ENCODE assay signal across 1 cellular context in genomic region chr19:35955881-35956634, GRCh38.
TF ChIP-seq lines count a peak whose summit lies in the region.

No MANE protein-coding gene starts in this region.

TF ChIP-seq in A549, 52 proteins besides CTCF, POLR2A, EP300 and RAD21:
- TF ChIP-seq USF2 (IDR thresholded peaks at IDR 0.05) (peak; percentile 55; the same call in 1 of the 2 replicates), CEBPB (IDR thresholded peaks at IDR 0.05) (no peak), CHD4 (IDR thresholded peaks at IDR 0.05; ENCODE audit: borderline replicate concordance) (no peak), JUN (IDR thresholded peaks at IDR 0.05) (no peak), FOXS1 (CRISPR knock-in tag; IDR thresholded peaks at IDR 0.05) (no peak), EHF (CRISPR knock-in tag; IDR thresholded peaks at IDR 0.05) (no peak), GATA3 (IDR thresholded peaks at IDR 0.05; ENCODE audit: borderline replicate concordance) (no peak), JUNB (IDR thresholded peaks at IDR 0.05) (no peak)
